ENCODE assay signal across 8 cellular contexts in the genomic region with DNA sequence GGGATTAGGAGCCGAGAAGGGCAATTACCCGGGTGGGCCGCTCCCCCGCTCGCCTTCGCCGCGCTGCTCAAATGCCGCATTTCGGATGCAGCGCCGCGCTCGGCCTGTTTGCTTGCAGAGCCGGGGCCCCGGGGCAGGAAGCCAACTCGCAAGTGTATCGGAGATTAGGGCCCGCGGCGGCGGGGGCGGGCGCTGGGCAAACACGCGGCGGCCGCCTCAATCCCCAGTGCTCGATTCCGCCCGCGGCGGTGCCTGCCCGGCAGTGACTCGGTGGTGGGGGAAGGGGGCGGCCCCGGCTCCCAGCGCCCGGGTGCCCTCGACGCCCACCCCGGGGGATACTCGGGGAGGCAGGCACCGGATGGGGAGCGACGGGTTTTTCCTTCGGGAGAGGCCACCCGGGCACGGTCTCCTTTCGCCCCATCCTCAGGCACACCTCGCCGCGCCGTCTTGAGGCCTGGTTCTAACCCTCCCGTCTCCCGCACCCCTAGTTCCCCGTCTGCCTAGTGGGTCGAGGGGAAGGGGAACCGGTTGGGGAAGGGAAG. TPM values are rescaled to one million over a fixed set of nuclear protein-coding genes. Genes with fewer than 3 reads are reported as not detected.
DNase-seq lines count a peak whose midpoint lies in the region; ATAC-seq lines count a peak whose summit lies in the region.

No MANE protein-coding gene starts in this region.

- no peaks in the 10 kb centered on the region for H3K9me3 Mint-ChIP-seq in central memory CD8-positive, alpha-beta T cell

- peak; percentile 73 for DNase-seq in EH (ENCODE audit: low read depth)
- DNase-seq in Karpas-422 = peak; percentile 51
- peak; percentile 73 for DNase-seq in activated CD4-positive, CD25-positive, alpha-beta regulatory T cell treated with anti-CD3 and anti-CD28 coated beads, Interleukin-2, amount 50 U/mL, for 72 hours
- peak; percentile 49 to 54 for DNase-seq in central memory CD8-positive, alpha-beta T cell (ENCODE audit: low spot score in 2 of 2)
- peak; percentile 69 for DNase-seq in iris pigment epithelial cell (ENCODE audit: low read depth)
- DNase-seq in stimulated activated CD4-positive, alpha-beta T cell treated with anti-CD3 and anti-CD28 coated beads, Interleukin-12 subunit alpha, Interleukin-12 subunit beta, amount 100 ng/mL, for 48 hours (ENCODE audit: low read depth in 2 of 3, low spot score in 1 of 3) = peak; percentile 49 to 63 (median 57)
- no peak for DNase-seq in NCI-H446 treated with DMSO at 0.1 percent for 48 hours (lab: John Stamatoyannopoulos, UW)

- H3K36me3 Mint-ChIP-seq in central memory CD8-positive, alpha-beta T cell (ENCODE audit: insufficient read depth) = peaks cover 5% of the 10 kb centered on the region

- no peaks in the 10 kb centered on the region for H4K20me1 ChIP-seq in Karpas-422 (ENCODE audit: insufficient read depth, low read depth, low read length)

- H3K9me3 ChIP-seq in Karpas-422 (ENCODE audit: low read length) = no peaks in the 10 kb centered on the region

- no peaks in the 10 kb centered on the region for H3K36me3 ChIP-seq in Karpas-422 (ENCODE audit: insufficient read depth, low read length)

- no peaks in the 10 kb centered on the region for H3K27me3 ChIP-seq in Karpas-422 (ENCODE audit: low read length)

- no peak overlapping the region for H3K4me2 ChIP-seq in Karpas-422 (ENCODE audit: low read depth, low read length, poor library complexity, severe bottlenecking)

- H2AFZ ChIP-seq in Karpas-422 (ENCODE audit: low read length) = no peak overlapping the region

- no peaks in the 10 kb centered on the region for H3K9me2 ChIP-seq in Karpas-422 (replicated peaks; ENCODE audit: insufficient read depth, low read length)

- peaks cover 70% of the 10 kb centered on the region for H3K27me3 Mint-ChIP-seq in central memory CD8-positive, alpha-beta T cell

- no peak overlapping the region for H3K9ac ChIP-seq in Karpas-422 (ENCODE audit: low read length)

- H3K4me3 ChIP-seq in Karpas-422 (ENCODE audit: low read length) = no peak overlapping the region

- H3K4me1 Mint-ChIP-seq in central memory CD8-positive, alpha-beta T cell = peaks cover 15% of the 10 kb centered on the region

- no peaks in the 10 kb centered on the region for H3K79me2 ChIP-seq in Karpas-422 (ENCODE audit: low read length)

- peaks cover 10% of the 10 kb centered on the region for H3K4me1 ChIP-seq in Karpas-422 (ENCODE audit: low read length)

- H3K4me3 Mint-ChIP-seq in central memory CD8-positive, alpha-beta T cell = peak overlapping the region; percentile 90

- no peak overlapping the region for H3K27ac Mint-ChIP-seq in central memory CD8-positive, alpha-beta T cell (ENCODE audit: low read depth)

- ATAC-seq in central memory CD8-positive, alpha-beta T cell (replicated peaks; ENCODE audit: extremely low read depth, poor library complexity, severe bottlenecking) = peak; percentile 53
- ATAC-seq in HG03108 (IDR thresholded peaks at IDR 0.05; ENCODE audit: unreplicated experiment) = no peak

- H3K27ac ChIP-seq in Karpas-422 (ENCODE audit: low read length) = no peak overlapping the region

RNA-seq across cellular contexts. Expression of a gene that starts 26.6 kb away (rescaled TPM):
- not detected in 2 replicates for total RNA-seq in Karpas-422 (2014; rRNA removed; shearing (Covaris generic); ENCODE audit: low replicate concordance)

RNA-seq across cellular contexts. Expression of a gene that starts 38.3 kb away (rescaled TPM):
- 35.6 and 48.1 TPM in 2 replicates for total RNA-seq in Karpas-422 (2014; rRNA removed; shearing (Covaris generic); ENCODE audit: low replicate concordance)

RNA-seq across cellular contexts. Expression of a gene that starts 57.3 kb away (rescaled TPM):
- total RNA-seq in Karpas-422 (2014; rRNA removed; shearing (Covaris generic); ENCODE audit: low replicate concordance) = 35.4 and 45.3 TPM in 2 replicates

RNA-seq across cellular contexts. Expression of a gene that starts 58.4 kb away (rescaled TPM):
- 482 and 608 TPM in 2 replicates for total RNA-seq in Karpas-422 (2014; rRNA removed; shearing (Covaris generic); ENCODE audit: low replicate concordance)
